In the genomic region with DNA sequence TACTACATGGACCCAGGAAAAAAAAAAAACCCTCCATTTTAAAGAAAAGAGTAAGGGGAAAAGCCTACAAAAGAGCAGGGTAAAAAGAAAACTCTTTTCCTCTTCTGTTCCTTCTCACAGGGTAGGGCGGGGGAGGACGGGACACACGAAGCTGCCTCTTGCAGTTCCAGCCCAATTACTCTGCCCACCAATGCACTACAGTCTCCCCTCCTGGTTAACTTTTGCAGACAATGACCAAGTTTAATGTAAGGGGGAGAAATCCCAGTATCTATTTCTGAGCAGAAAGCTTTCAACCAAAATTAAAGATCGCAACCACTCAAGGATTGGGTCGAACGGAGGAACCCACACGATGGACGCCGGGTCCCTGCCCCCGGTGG, we compare ENCODE assay signal across 8 cellular contexts. TPM values are rescaled to one million over a fixed set of nuclear protein-coding genes. Genes with fewer than 3 reads are reported as not detected.
DNase-seq lines count a peak whose midpoint lies in the region; ATAC-seq and TF ChIP-seq lines count a peak whose summit lies in the region.

No MANE protein-coding gene starts in this region.

- BruUV-seq in IMR-90 (replicated peaks; lab: Mats Ljungman, UMichigan): no TSS peak

- H3K4ac ChIP-seq in IMR-90 (ENCODE audit: low read depth, low read length): peak overlapping the region; percentile 76

- no peaks in the 10 kb centered on the region for H3K36me3 ChIP-seq in CD8-positive, alpha-beta T cell (ENCODE audit: insufficient read depth, low read length)
- no peaks in the 10 kb centered on the region for H3K36me3 ChIP-seq in IMR-90 (ENCODE audit: control insufficient read depth, insufficient read depth, low read length)
- H3K36me3 ChIP-seq in tibial artery: no peaks in the 10 kb centered on the region

- peak overlapping the region; percentile 43 for H2AK5ac ChIP-seq in IMR-90 (ENCODE audit: low read depth, low read length)

- no peak overlapping the region for H2BK120ac ChIP-seq in IMR-90 (ENCODE audit: low read depth, low read length)

- TF ChIP-seq CTCF in CD8-positive, alpha-beta T cell (IDR thresholded peaks at IDR 0.05): no peak
- no peak for TF ChIP-seq CTCF in IMR-90 (conservative IDR thresholded peaks at IDR 0.05; ENCODE audit: low read depth, low read length)
- no peak for TF ChIP-seq CTCF in tibial artery (IDR thresholded peaks at IDR 0.05)

- H2BK5ac ChIP-seq in IMR-90 (ENCODE audit: low read depth, low read length, poor library complexity, severe bottlenecking): peak overlapping the region; percentile 28

- peak overlapping the region; percentile 79 for H3K4me2 ChIP-seq in IMR-90 (ENCODE audit: low read depth, low read length)

- dilution Hi-C loops in IMR-90 (cut with HindIII; ENCODE audit: low sequenced_read_pairs, unreplicated experiment): no loop called here

- H3K79me1 ChIP-seq in IMR-90 (ENCODE audit: low read depth in 1 of 2, low read length in 2 of 2): peaks cover 10 to 55% of the 10 kb centered on the region in 2 experiments

- H2AFZ ChIP-seq in IMR-90 (replicated peaks; ENCODE audit: low read length, poor library complexity): peak overlapping the region; percentile 80

- peak overlapping the region; percentile 34 for H3K14ac ChIP-seq in IMR-90 (replicated peaks; ENCODE audit: low read depth, low read length)

- H3K23ac ChIP-seq in IMR-90 (ENCODE audit: low read depth, low read length): peak overlapping the region; percentile 33

- H3K9me1 ChIP-seq in IMR-90 (ENCODE audit: insufficient read depth, low read length): peaks cover 12% of the 10 kb centered on the region; the same call in 1 of the 2 replicates

- peak overlapping the region; percentile 47 for H3K4me3 ChIP-seq in CD8-positive, alpha-beta T cell (ENCODE audit: low read depth, low read length)
- H3K4me3 ChIP-seq in IMR-90 (ENCODE audit: insufficient read depth, low read depth, low read length) (peak overlapping the region; percentile 96), tibial artery (peak overlapping the region; percentile 88 to 95)

- TF ChIP-seq POLR2A in IMR-90 (IDR thresholded peaks at IDR 0.05; ENCODE audit: low read depth, low read length): no peak

- H3K27ac Mint-ChIP-seq in CD8-positive, alpha-beta T cell: peak overlapping the region; percentile 89

- H3K27me3 Mint-ChIP-seq in CD8-positive, alpha-beta T cell (ENCODE audit: low read depth): peaks cover 16% of the 10 kb centered on the region

- no peak overlapping the region for H3K18ac ChIP-seq in IMR-90 (ENCODE audit: low read depth, low read length)

- POLR2A ChIA-PET in CD8-positive, alpha-beta T cell (lab: Charles Lee): interaction anchor here (1.8 to 2.2 kb wide), 3 partner anchors 41 to 98 kb away, joined by 10 to 12 read pairs (median 11); partner anchors contain the start of genes BRD3OS, RNU6ATAC and WDR5
- POLR2A ChIA-PET in IMR-90 (lab: Charles Lee; ENCODE audit: unreplicated experiment): no interaction called here

- peak overlapping the region; percentile 91 for H2AK9ac ChIP-seq in IMR-90 (replicated peaks; ENCODE audit: low read depth, low read length, poor library complexity)

- peak overlapping the region in 1 of 2 experiments; percentile 24; a peak in 2 of 4 replicates for H4K8ac ChIP-seq in IMR-90 (ENCODE audit: low read depth in 2 of 2, low read length in 2 of 2)

- H2BK15ac ChIP-seq in IMR-90 (ENCODE audit: low read depth, low read length): no peak overlapping the region

- no peaks in the 10 kb centered on the region for H3K9me3 ChIP-seq in CD8-positive, alpha-beta T cell (ENCODE audit: low read length)
- H3K9me3 ChIP-seq in IMR-90 (ENCODE audit: control insufficient read depth, insufficient read depth, low read length) (no peaks in the 10 kb centered on the region), tibial artery (no peaks in the 10 kb centered on the region)

- ATAC-seq in CD8-positive, alpha-beta T cell: no peak
- ATAC-seq in IMR-90 (ENCODE audit: low read depth) (no peak), HG02852 (IDR thresholded peaks at IDR 0.05; ENCODE audit: unreplicated experiment) (no peak), HG03354 (IDR thresholded peaks at IDR 0.05; ENCODE audit: poor library complexity, severe bottlenecking, unreplicated experiment) (no peak)

- WGBS in IMR-90 (ENCODE audit: extremely low coverage in 2 of 2, insufficient read length in 1 of 2), 2 experiments: no CpG with 5 or more reads among the region's 10 CpGs

- H2BK20ac ChIP-seq in IMR-90 (ENCODE audit: low read depth, low read length): no peak overlapping the region

- DNase-seq in CD8-positive, alpha-beta T cell: no peak
- DNase-seq in IMR-90 (peak; percentile 29), amniotic epithelial cell (ENCODE audit: low read depth) (peak; percentile 31), left kidney (ENCODE audit: low read depth, low spot score) (peak; percentile 79), tibial artery (peak in 1 of 2 donors; percentile 47), NCI-H2029 (lab: John Stamatoyannopoulos, UW) (no peak)

- no peak overlapping the region; the same call in 1 of the 2 replicates for H4K5ac ChIP-seq in IMR-90 (ENCODE audit: low read depth, low read length)

- no peak for TF ChIP-seq RAD21 in IMR-90 (IDR thresholded peaks at IDR 0.05; ENCODE audit: low read length)

- peaks cover 53% of the 10 kb centered on the region for H4K20me1 ChIP-seq in IMR-90 (ENCODE audit: insufficient read depth, low read length)

- no peaks in the 10 kb centered on the region for H3K36me3 Mint-ChIP-seq in CD8-positive, alpha-beta T cell

- peaks cover 17% of the 10 kb centered on the region for H3K4me1 ChIP-seq in CD8-positive, alpha-beta T cell (ENCODE audit: insufficient read depth, low read length)
- H3K4me1 ChIP-seq in IMR-90 (ENCODE audit: control insufficient read depth, insufficient read depth, low read length): peaks cover 7% of the 10 kb centered on the region
- peaks cover 0 to 55% (median 43%) of the 10 kb centered on the region in 4 donors for H3K4me1 ChIP-seq in tibial artery

- H3K4me1 Mint-ChIP-seq in CD8-positive, alpha-beta T cell (ENCODE audit: low read depth): peaks cover 44% of the 10 kb centered on the region

- in situ Hi-C loops in IMR-90 (cut with MboI; ENCODE audit: low sequenced_read_pairs): no loop called here

- intact Hi-C loops in CD8-positive, alpha-beta T cell (cut with DNase I, micrococcal nuclease): loop anchor here (5.0 to 10.0 kb wide), 5 partner anchors 261 to 1896 kb away; partner anchors contain the start of genes RXRA (in 1 of the 2) and UBAC1 (in 1 of the 2)
- intact Hi-C loops in IMR-90 (cut with micrococcal nuclease): loop anchor here (2.0 to 10.0 kb wide), 3 partner anchors 70 to 378 kb away; partner anchors contain the start of genes RXRA and WDR5
- intact Hi-C loops in tibial artery (cut with DNase I; ENCODE audit: low total_unique reads): loop anchor here (5.0 kb wide), 3 partner anchors 39 to 96 kb away; partner anchors contain the start of genes BRD3OS, RNU6ATAC and WDR5

- H3K27me3 ChIP-seq in CD8-positive, alpha-beta T cell (ENCODE audit: insufficient read depth, low read length): peaks cover 4% of the 10 kb centered on the region
- peaks cover 25% of the 10 kb centered on the region for H3K27me3 ChIP-seq in IMR-90 (ENCODE audit: control insufficient read depth, insufficient read depth, low read length)
- H3K27me3 ChIP-seq in tibial artery: peaks cover 0 to 20% of the 10 kb centered on the region in 2 donors

- H3K9ac ChIP-seq in IMR-90 (ENCODE audit: low read depth, low read length): peak overlapping the region; percentile 86

- H3K4me3 Mint-ChIP-seq in CD8-positive, alpha-beta T cell: peak overlapping the region; percentile 87

- CTCF ChIA-PET in CD8-positive, alpha-beta T cell (lab: Charles Lee): no interaction called here
- CTCF ChIA-PET in IMR-90 (lab: Yijun Ruan, JAX): interaction anchor here (0.5 kb wide), 1 partner anchor 81 kb away, joined by 3 read pairs; no protein-coding TSS in a partner anchor

- H4K91ac ChIP-seq in IMR-90 (ENCODE audit: insufficient read depth, low read depth, low read length): no peak overlapping the region

- peak overlapping the region; percentile 61 for H3K56ac ChIP-seq in IMR-90 (ENCODE audit: extremely low read depth, insufficient read depth, low read length)

- peak overlapping the region; percentile 51 for H3K27ac ChIP-seq in CD8-positive, alpha-beta T cell (ENCODE audit: low read depth, low read length)
- H3K27ac ChIP-seq in IMR-90 (ENCODE audit: insufficient read depth, low read length): peak overlapping the region; percentile 81
- peak overlapping the region; percentile 65 to 72 for H3K27ac ChIP-seq in tibial artery

- H3K9me3 Mint-ChIP-seq in CD8-positive, alpha-beta T cell: no peaks in the 10 kb centered on the region

TF ChIP-seq in IMR-90, 13 proteins besides CTCF, POLR2A, EP300 and RAD21 (continues in another document):
- TF ChIP-seq RCOR1 (IDR thresholded peaks at IDR 0.05; ENCODE audit: insufficient replicate concordance, low read length) (no peak), FOS (IDR thresholded peaks at IDR 0.05; ENCODE audit: low read depth, low read length) (no peak), ELK1 (IDR thresholded peaks at IDR 0.05; ENCODE audit: borderline replicate concordance, low read depth, low read length) (no peak), CEBPB (IDR thresholded peaks at IDR 0.05; ENCODE audit: low read depth, low read length) (no peak), BHLHE40 (IDR thresholded peaks at IDR 0.05; ENCODE audit: low read depth, low read length) (no peak), SMC3 (IDR thresholded peaks at IDR 0.05; ENCODE audit: low read depth, low read length) (no peak), CHD1 (IDR thresholded peaks at IDR 0.05; ENCODE audit: low read depth, low read length) (no peak), NFE2L2 (IDR thresholded peaks at IDR 0.05; ENCODE audit: low read depth, low read length) (no peak)

RNA-seq across cellular contexts. Expression of gene BRD3, which starts 1.3 kb away (rescaled TPM):
- total RNA-seq in CD8-positive, alpha-beta T cell: 10 to 100 TPM; 34.3 to 41.4 TPM
- total RNA-seq in IMR-90 (2012; rRNA removed): 2.2 and 3.6 TPM in 2 replicates
- 7.1 and 7.2 TPM in 2 replicates for polyA plus RNA-seq in IMR-90 (2012; rRNA removed)
- polyA plus RNA-seq in IMR-90 (2012; cell fraction: cytosol; rRNA removed): 10.8 and 13.9 TPM in 2 replicates
- polyA plus RNA-seq in IMR-90 (2012; cell fraction: nucleus; rRNA removed; ENCODE audit: low replicate concordance): 16.3 and 23.7 TPM in 2 replicates

RNA-seq across cellular contexts. Expression of gene BRD3OS, which starts 41.3 kb away (rescaled TPM):
- 1 to 10 TPM; 3.3 to 4.2 TPM for total RNA-seq in CD8-positive, alpha-beta T cell
- total RNA-seq in IMR-90 (2012; rRNA removed): 15.3 and 15.8 TPM in 2 replicates
- polyA plus RNA-seq in IMR-90 (2012; rRNA removed): 19.3 and 20.7 TPM in 2 replicates
- polyA plus RNA-seq in IMR-90 (2012; cell fraction: cytosol; rRNA removed): 13.9 and 14.8 TPM in 2 replicates
- 9.0 and 16.2 TPM in 2 replicates for polyA plus RNA-seq in IMR-90 (2012; cell fraction: nucleus; rRNA removed; ENCODE audit: low replicate concordance)

Comparison
In these comparisons a context has a peak if more than half of its experiments do, and no peak if none do; other contexts are left out.
1. DNase-seq: peak in IMR-90 (single experiment), amniotic epithelial cell (single experiment) and left kidney (single experiment); none in CD8-positive, alpha-beta T cell (0 of 7) and NCI-H2029 (single experiment).
2. Peak in every context shown above with its lines, with median percentiles within 50 percentile points of each other: H3K27ac ChIP-seq and H3K4me3 ChIP-seq.